Comparison of ENCODE assay signal across 9 cellular contexts in the genomic region with DNA sequence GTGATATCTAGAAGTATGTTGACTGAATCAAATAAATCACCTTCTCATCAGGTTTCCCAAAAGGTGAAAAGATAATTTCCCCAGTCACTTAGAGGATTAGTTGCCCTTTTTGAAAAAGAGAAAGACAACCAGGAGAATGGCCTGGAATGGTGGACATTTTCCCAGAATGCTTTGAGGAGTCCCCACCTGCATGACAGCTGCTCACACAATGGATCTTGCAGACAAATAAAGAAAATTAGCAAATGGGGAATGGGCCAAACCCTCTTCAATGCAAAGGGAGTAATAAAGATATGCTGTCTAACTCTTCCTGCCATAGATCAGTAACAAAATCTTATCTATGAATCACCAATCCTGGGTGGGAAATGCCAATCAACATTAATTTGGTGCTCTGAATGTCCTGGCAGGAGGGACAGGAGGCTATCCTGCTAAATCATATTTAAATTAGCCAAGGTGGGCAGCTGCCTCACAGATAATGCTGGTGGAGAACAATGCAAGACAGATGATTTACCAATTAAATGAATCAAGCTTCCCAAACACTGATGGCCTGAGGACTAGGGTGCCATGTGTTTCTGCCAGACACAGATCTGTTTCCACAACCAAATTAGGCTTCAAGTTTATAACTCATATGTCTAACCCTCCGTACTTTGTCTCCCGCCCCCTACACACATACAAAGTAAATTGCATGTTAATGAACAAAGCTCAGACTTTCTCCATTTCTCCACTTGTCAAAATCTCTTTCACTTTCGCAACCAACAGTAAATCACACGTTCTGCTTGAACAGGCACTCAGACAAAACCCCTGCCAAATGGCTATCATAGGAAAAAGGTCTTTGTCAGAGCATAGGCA.
DNase-seq lines count a peak whose midpoint lies in the region; ATAC-seq and TF ChIP-seq lines count a peak whose summit lies in the region.
"Had no signal": no experiment of that assay in that cellular context is flagged by ENCODE, and none has a peak within 500 bp of the region (broad histone marks: within the 10 kb centered on the region; RNA-seq: fewer than 3 reads in every experiment).

No MANE protein-coding gene starts in this region.

- 15 to 29% methylated on average over 4 of the region's 4 CpGs for WGBS in thyroid gland, 2 donors

- no peak overlapping the region for H3K27ac ChIP-seq in thyroid gland
- H3K27ac ChIP-seq in CD4-positive, alpha-beta T cell (ENCODE audit: low read depth, low read length) = no peak overlapping the region

- H3K9me3 ChIP-seq in T-helper 17 cell (ENCODE audit: control insufficient read depth, low read length, poor library complexity, severe bottlenecking) (no peaks in the 10 kb centered on the region), thyroid gland (no peaks in the 10 kb centered on the region)
- H3K9me3 ChIP-seq in CD4-positive, alpha-beta T cell (ENCODE audit: control insufficient read depth, low read length) = no peaks in the 10 kb centered on the region

- no peaks in the 10 kb centered on the region for H3K36me3 ChIP-seq in thyroid gland

- H3K4me1 ChIP-seq in thyroid gland = peaks cover 0 to 5% of the 10 kb centered on the region in 2 donors

- no peaks in the 10 kb centered on the region for H3K27me3 Mint-ChIP-seq in T-helper 17 cell
- peaks cover 15% of the 10 kb centered on the region for H3K27me3 Mint-ChIP-seq in CD4-positive, alpha-beta T cell

- DNase-seq in DMS79 treated with DMSO at 0.1 percent for 48 hours (lab: John Stamatoyannopoulos, UW) = peak; percentile 72
- no peak for DNase-seq in T-helper 17 cell
- peak; percentile 6 to 19 for DNase-seq in thyroid gland
- DNase-seq in stimulated activated CD4-positive, alpha-beta T cell treated with anti-CD3 and anti-CD28 coated beads, Interleukin-2, amount 100 ng/mL, for 48 hours = no peak
- no peak for DNase-seq in CD4-positive, alpha-beta T cell
- no peak for DNase-seq in activated T-cell treated with anti-CD3 and anti-CD28 coated beads for 4 hours

- CTCF ChIA-PET in CD4-positive, alpha-beta T cell (lab: Charles Lee) = no interaction called here

- H3K4me1 Mint-ChIP-seq in T-helper 17 cell = peaks cover 3% of the 10 kb centered on the region
- peaks cover 6% of the 10 kb centered on the region for H3K4me1 Mint-ChIP-seq in CD4-positive, alpha-beta T cell (ENCODE audit: low read depth)

- H3K27me3 ChIP-seq in thyroid gland = no peaks in the 10 kb centered on the region
- no peaks in the 10 kb centered on the region for H3K27me3 ChIP-seq in CD4-positive, alpha-beta T cell (ENCODE audit: control insufficient read depth, insufficient read depth, low read length)

- TF ChIP-seq POLR2A in thyroid gland (IDR thresholded peaks at IDR 0.05) = no peak

- peak overlapping the region; percentile 47 for H3K4me3 Mint-ChIP-seq in T-helper 17 cell
- H3K4me3 Mint-ChIP-seq in CD4-positive, alpha-beta T cell = no peak overlapping the region
- H3K4me3 Mint-ChIP-seq: activated naive CD8-positive, alpha-beta T cell had no signal

- POLR2A ChIA-PET in CD4-positive, alpha-beta T cell (lab: Charles Lee) = no interaction called here

- peak overlapping the region in 1 of 3 donors; percentile 3 for H3K4me3 ChIP-seq in thyroid gland (replicated peaks in 1 of 3)

- no peaks in the 10 kb centered on the region for H3K36me3 Mint-ChIP-seq in T-helper 17 cell (ENCODE audit: low read depth)
- H3K36me3 Mint-ChIP-seq in CD4-positive, alpha-beta T cell (ENCODE audit: low read depth) = no peaks in the 10 kb centered on the region
- H3K36me3 Mint-ChIP-seq: activated naive CD8-positive, alpha-beta T cell had no signal

- intact Hi-C loops in thyroid gland (cut with DNase I) = no loop called here
- intact Hi-C loops in CD4-positive, alpha-beta T cell (cut with DNase I, micrococcal nuclease) = no loop called here

- no peak overlapping the region for H3K27ac Mint-ChIP-seq in T-helper 17 cell
- no peak overlapping the region for H3K27ac Mint-ChIP-seq in CD4-positive, alpha-beta T cell
- H3K27ac Mint-ChIP-seq: activated naive CD8-positive, alpha-beta T cell had no signal

- ATAC-seq in GM19438 (IDR thresholded peaks at IDR 0.05; ENCODE audit: low read depth, unreplicated experiment) (peak; percentile 99), HG03442 (IDR thresholded peaks at IDR 0.05; ENCODE audit: unreplicated experiment) (peak; percentile 93), T-helper 17 cell (no peak)
- ATAC-seq in CD4-positive, alpha-beta T cell (ENCODE audit: poor library complexity) = no peak

- no peak for TF ChIP-seq CTCF in thyroid gland (IDR thresholded peaks at IDR 0.05)
- no peak for TF ChIP-seq CTCF in CD4-positive, alpha-beta T cell (IDR thresholded peaks at IDR 0.05)

- peaks cover 2% of the 10 kb centered on the region for H3K9me3 Mint-ChIP-seq in CD4-positive, alpha-beta T cell

Comparison
In these comparisons a context has a peak if more than half of its experiments do, and no peak if none do; other contexts are left out.
1. DNase-seq: peak in DMS79 treated with DMSO at 0.1 percent for 48 hours (single experiment) and thyroid gland (2 of 2); none in T-helper 17 cell (0 of 3), stimulated activated CD4-positive, alpha-beta T cell treated with anti-CD3 and anti-CD28 coated beads, Interleukin-2, amount 100 ng/mL, for 48 hours (0 of 2), CD4-positive, alpha-beta T cell (0 of 10) and activated T-cell treated with anti-CD3 and anti-CD28 coated beads for 4 hours (single experiment).
2. ATAC-seq: peak in GM19438 (single experiment) and HG03442 (single experiment); none in T-helper 17 cell (single experiment) and CD4-positive, alpha-beta T cell (single experiment).